ENCODE assay signal across 9 cellular contexts in the genomic region with DNA sequence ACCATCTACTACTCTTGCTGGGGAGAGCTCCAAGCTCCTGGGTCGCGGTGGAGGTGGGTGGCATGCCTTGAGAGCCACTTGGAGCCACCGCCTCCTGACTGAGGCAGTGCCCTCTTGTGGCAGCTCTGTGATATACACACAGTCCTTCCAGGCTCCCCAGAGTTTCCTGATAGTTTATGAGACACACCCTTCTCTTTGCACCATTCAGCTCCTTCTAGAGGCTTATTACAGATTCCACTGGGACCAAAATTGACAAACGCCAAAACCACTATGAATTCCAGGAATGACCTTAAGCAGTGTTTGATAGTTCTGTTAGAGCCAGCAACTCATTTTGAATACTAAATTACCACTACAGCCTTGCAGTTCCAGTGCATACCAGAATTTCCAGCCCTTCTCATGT.
DNase-seq lines count a peak whose midpoint lies in the region; ATAC-seq, FAIRE-seq and TF ChIP-seq lines count a peak whose summit lies in the region.
"Had no signal": no experiment of that assay in that cellular context is flagged by ENCODE, and none has a peak within 500 bp of the region (broad histone marks: within the 10 kb centered on the region; RNA-seq: fewer than 3 reads in every experiment).

No MANE protein-coding gene starts in this region.

- H3K9ac ChIP-seq in IMR-90 (ENCODE audit: low read depth, low read length) (no peak overlapping the region), HepG2 (ENCODE audit: insufficient read depth, low read depth, low read length) (no peak overlapping the region)

- H3K27ac Mint-ChIP-seq in central memory CD8-positive, alpha-beta T cell (ENCODE audit: low read depth), result peak overlapping the region; percentile 67
- no peak overlapping the region for H3K27ac Mint-ChIP-seq in stimulated activated naive B cell treated with anti-CD40 and anti-IgM and Interleukin-4, amounts not matched to agents 10 μg/mL and 1 μg/mL and 100 μg/mL, for 72 hours

- H2BK15ac ChIP-seq in IMR-90 (ENCODE audit: low read depth, low read length), result no peak overlapping the region

- no peak for TF ChIP-seq EP300 in HepG2 (IDR thresholded peaks at IDR 0.05; ENCODE audit: low read depth in 2 of 2, low read length in 2 of 2)
- TF ChIP-seq EP300 in HepG2 (CRISPR knock-in tag; IDR thresholded peaks at IDR 0.05; ENCODE audit: borderline replicate concordance), result no peak

- no peaks in the 10 kb centered on the region for H3K36me3 ChIP-seq in IMR-90 (ENCODE audit: control insufficient read depth, insufficient read depth, low read length)
- no peaks in the 10 kb centered on the region for H3K36me3 ChIP-seq in HepG2 (replicated peaks in 1 of 2; ENCODE audit: control insufficient read depth in 1 of 2, insufficient read depth in 2 of 2, low read length in 2 of 2)

- peaks cover 3% of the 10 kb centered on the region for H3K36me3 Mint-ChIP-seq in central memory CD8-positive, alpha-beta T cell (ENCODE audit: insufficient read depth)
- H3K36me3 Mint-ChIP-seq in stimulated activated naive B cell treated with anti-CD40 and anti-IgM and Interleukin-4, amounts not matched to agents 10 μg/mL and 1 μg/mL and 100 μg/mL, for 72 hours, result no peaks in the 10 kb centered on the region

- H2BK5ac ChIP-seq in IMR-90 (ENCODE audit: low read depth, low read length, poor library complexity, severe bottlenecking), result no peak overlapping the region

- POLR2A ChIA-PET in IMR-90 (lab: Charles Lee; ENCODE audit: unreplicated experiment) (no interaction called here), HepG2 (lab: Yijun Ruan, JAX) (no interaction called here)

- no peak overlapping the region for H3K56ac ChIP-seq in IMR-90 (ENCODE audit: extremely low read depth, insufficient read depth, low read length)

- H3K4me1 ChIP-seq in IMR-90 (ENCODE audit: control insufficient read depth, insufficient read depth, low read length) (no peaks in the 10 kb centered on the region), HepG2 (ENCODE audit: insufficient read depth, low read length) (no peaks in the 10 kb centered on the region)

- no peak overlapping the region for H4K5ac ChIP-seq in IMR-90 (ENCODE audit: low read depth, low read length)

- CTCF ChIA-PET in IMR-90 (lab: Yijun Ruan, JAX), result interaction anchor here (0.7 to 1.8 kb wide), 10 partner anchors 11 to 302 kb away, joined by 3 to 9 read pairs (median 4); no protein-coding TSS in a partner anchor
- CTCF ChIA-PET in HepG2 (lab: Yijun Ruan, JAX; ENCODE audit: low intra/inter-chr PET ratio, low total read pairs), result interaction anchor here (1.2 to 3.3 kb wide), 3 partner anchors 183 to 516 kb away, joined by 3 to 23 read pairs (median 4); no protein-coding TSS in a partner anchor

- no peak overlapping the region for H2BK20ac ChIP-seq in IMR-90 (ENCODE audit: low read depth, low read length)

- no peak overlapping the region for H2AK5ac ChIP-seq in IMR-90 (ENCODE audit: low read depth, low read length)

- no peak overlapping the region for H3K4ac ChIP-seq in IMR-90 (ENCODE audit: low read depth, low read length)

- in situ Hi-C loops in IMR-90 (cut with MboI; ENCODE audit: low sequenced_read_pairs), result no loop called here
- in situ Hi-C loops in HepG2 (cut with HindIII; ENCODE audit: extremely low pct_ligation_motif_present, low pct_unique_long_range_greater_than_20kb), result loop anchor here (25.0 kb wide), 1 partner anchor 194 kb away; no protein-coding TSS in a partner anchor

- peak; percentile 54 for FAIRE-seq in HepG2 (lab: Jason Lieb, UNC)
- FAIRE-seq: A204.1 had no signal

- H3K27me3 ChIP-seq in IMR-90 (ENCODE audit: control insufficient read depth, insufficient read depth, low read length) (peaks cover 1% of the 10 kb centered on the region), HepG2 (ENCODE audit: control insufficient read depth in 1 of 2, insufficient read depth in 2 of 2, low read length in 2 of 2) (peaks cover 0 to 13% of the 10 kb centered on the region in 2 experiments; a peak in 2 of 5 replicates)

- H3K27ac ChIP-seq in IMR-90 (ENCODE audit: insufficient read depth, low read length) (no peak overlapping the region), HepG2 (ENCODE audit: extremely low read length, insufficient read depth, low read length) (no peak overlapping the region)

- no peak overlapping the region for H3K4me3 ChIP-seq in IMR-90 (ENCODE audit: insufficient read depth, low read depth, low read length)
- no peak overlapping the region for H3K4me3 ChIP-seq in HepG2 (replicated peaks in 1 of 3; ENCODE audit: insufficient read depth in 1 of 3, low read depth in 2 of 3, low read length in 3 of 3)

- intact Hi-C loops in IMR-90 (cut with micrococcal nuclease), result loop anchor here (1.0 to 5.0 kb wide), 5 partner anchors 194 to 759 kb away; no protein-coding TSS in a partner anchor
- intact Hi-C loops in HepG2 (cut with micrococcal nuclease; ENCODE audit: unreplicated experiment), result loop anchor here (10.0 kb wide), 1 partner anchor 128 kb away; no protein-coding TSS in a partner anchor

- H3K27me3 Mint-ChIP-seq in central memory CD8-positive, alpha-beta T cell, result no peaks in the 10 kb centered on the region
- peaks cover 6 to 16% of the 10 kb centered on the region in 2 donors for H3K27me3 Mint-ChIP-seq in stimulated activated naive B cell treated with anti-CD40 and anti-IgM and Interleukin-4, amounts not matched to agents 10 μg/mL and 1 μg/mL and 100 μg/mL, for 72 hours

- no TSS peak for BruUV-seq in IMR-90 (replicated peaks; lab: Mats Ljungman, UMichigan)
- no TSS peak for BruUV-seq in HepG2 (replicated peaks; lab: Mats Ljungman, UMichigan)

- H3K79me1 ChIP-seq in IMR-90 (ENCODE audit: low read depth in 1 of 2, low read length in 2 of 2), result no peaks in the 10 kb centered on the region

- no peak overlapping the region for H2BK120ac ChIP-seq in IMR-90 (ENCODE audit: low read depth, low read length)

- no peaks in the 10 kb centered on the region for H3K79me2 ChIP-seq in HepG2 (ENCODE audit: insufficient read depth, low read length)

- no peak overlapping the region for H4K8ac ChIP-seq in IMR-90 (ENCODE audit: low read depth in 2 of 2, low read length in 2 of 2)

- H2AFZ ChIP-seq in IMR-90 (replicated peaks; ENCODE audit: low read length, poor library complexity) (no peak overlapping the region), HepG2 (ENCODE audit: low read length) (no peak overlapping the region)

- WGBS in IMR-90 (ENCODE audit: extremely low coverage in 2 of 2, insufficient read length in 1 of 2), 2 experiments, result no CpG with 5 or more reads among the region's 4 CpGs
- WGBS in HepG2 (ENCODE audit: low lambda C conversion rate), result 0% methylated on average over 4 of the region's 4 CpGs

- H3K14ac ChIP-seq in IMR-90 (replicated peaks; ENCODE audit: low read depth, low read length), result no peak overlapping the region

- TF ChIP-seq POLR2A in IMR-90 (IDR thresholded peaks at IDR 0.05; ENCODE audit: low read depth, low read length) (no peak), HepG2 (IDR thresholded peaks at IDR 0.05; ENCODE audit: insufficient read depth in 1 of 2, low read depth in 2 of 2, low read length in 2 of 2) (no peak)

- no peak overlapping the region for H4K91ac ChIP-seq in IMR-90 (ENCODE audit: insufficient read depth, low read depth, low read length)

- no peak overlapping the region for H2AK9ac ChIP-seq in IMR-90 (replicated peaks; ENCODE audit: low read depth, low read length, poor library complexity)

- H3K9me3 Mint-ChIP-seq in central memory CD8-positive, alpha-beta T cell, result no peaks in the 10 kb centered on the region
- H3K9me3 Mint-ChIP-seq in stimulated activated naive B cell treated with anti-CD40 and anti-IgM and Interleukin-4, amounts not matched to agents 10 μg/mL and 1 μg/mL and 100 μg/mL, for 72 hours, result no peaks in the 10 kb centered on the region

- H3K4me2 ChIP-seq in IMR-90 (ENCODE audit: low read depth, low read length) (no peak overlapping the region), HepG2 (ENCODE audit: low read depth, low read length) (no peak overlapping the region)

- H3K4me1 Mint-ChIP-seq in central memory CD8-positive, alpha-beta T cell, result peaks cover 62% of the 10 kb centered on the region
- H3K4me1 Mint-ChIP-seq in stimulated activated naive B cell treated with anti-CD40 and anti-IgM and Interleukin-4, amounts not matched to agents 10 μg/mL and 1 μg/mL and 100 μg/mL, for 72 hours, result peaks cover 0 to 2% of the 10 kb centered on the region in 2 donors

- dilution Hi-C loops in IMR-90 (cut with HindIII; ENCODE audit: low sequenced_read_pairs, unreplicated experiment), result no loop called here

- H3K18ac ChIP-seq in IMR-90 (ENCODE audit: low read depth, low read length), result no peak overlapping the region

- no peaks in the 10 kb centered on the region for H4K20me1 ChIP-seq in IMR-90 (ENCODE audit: insufficient read depth, low read length)
- no peaks in the 10 kb centered on the region for H4K20me1 ChIP-seq in HepG2 (ENCODE audit: insufficient read depth, low read length)

- DNase-seq in DMS79 treated with DMSO at 0.1 percent for 48 hours (lab: John Stamatoyannopoulos, UW) (peak; percentile 0), DMS79 (lab: John Stamatoyannopoulos, UW) (no peak), IMR-90 (peak; percentile 36), SHP77 treated with DMSO at 0.1 percent for 48 hours (lab: John Stamatoyannopoulos, UW) (peak; percentile 12), HepG2 (ENCODE audit: low spot score) (peak; percentile 50)
- peak in 1 of 2 donors; percentile 24 for DNase-seq in central memory CD8-positive, alpha-beta T cell (ENCODE audit: low spot score in 2 of 2)
- DNase-seq in stimulated activated naive B cell treated with anti-CD40 and anti-IgM and Interleukin-4, amounts not matched to agents 10 μg/mL and 1 μg/mL and 100 μg/mL, for 72 hours, result peak; percentile 10

- H3K4me3 Mint-ChIP-seq in central memory CD8-positive, alpha-beta T cell, result peak overlapping the region; percentile 63
- H3K4me3 Mint-ChIP-seq in stimulated activated naive B cell treated with anti-CD40 and anti-IgM and Interleukin-4, amounts not matched to agents 10 μg/mL and 1 μg/mL and 100 μg/mL, for 72 hours, result no peak overlapping the region

- TF ChIP-seq RAD21 in IMR-90 (IDR thresholded peaks at IDR 0.05; ENCODE audit: low read length) (peak; percentile 40; the same call in 1 of the 2 replicates), HepG2 (CRISPR knock-in tag; IDR thresholded peaks at IDR 0.05) (peak; percentile 66)

- H3K9me3 ChIP-seq in IMR-90 (ENCODE audit: control insufficient read depth, insufficient read depth, low read length) (no peaks in the 10 kb centered on the region), HepG2 (ENCODE audit: low read length) (no peaks in the 10 kb centered on the region)

- ATAC-seq in GM21381 (IDR thresholded peaks at IDR 0.05; ENCODE audit: unreplicated experiment), result peak; percentile 89
- peak; percentile 93 for ATAC-seq in IMR-90 (ENCODE audit: low read depth)
- ATAC-seq in central memory CD8-positive, alpha-beta T cell (replicated peaks; ENCODE audit: extremely low read depth, poor library complexity, severe bottlenecking), result no peak
- peak; percentile 99 for ATAC-seq in HepG2
- peak; percentile 75 to 78 for ATAC-seq in stimulated activated naive B cell treated with anti-CD40 and anti-IgM and Interleukin-4, amounts not matched to agents 10 μg/mL and 1 μg/mL and 100 μg/mL, for 72 hours (replicated peaks)

- H3K9me1 ChIP-seq in IMR-90 (ENCODE audit: insufficient read depth, low read length), result no peaks in the 10 kb centered on the region

- no peak overlapping the region for H3K23ac ChIP-seq in IMR-90 (ENCODE audit: low read depth, low read length)

- TF ChIP-seq CTCF in IMR-90 (conservative IDR thresholded peaks at IDR 0.05; ENCODE audit: low read depth, low read length) (peak; percentile 61), HepG2 (CRISPR knock-in tag; IDR thresholded peaks at IDR 0.05) (peak; percentile 84)
